Comparison of ENCODE assay signal across 1 cellular context in the genomic region with DNA sequence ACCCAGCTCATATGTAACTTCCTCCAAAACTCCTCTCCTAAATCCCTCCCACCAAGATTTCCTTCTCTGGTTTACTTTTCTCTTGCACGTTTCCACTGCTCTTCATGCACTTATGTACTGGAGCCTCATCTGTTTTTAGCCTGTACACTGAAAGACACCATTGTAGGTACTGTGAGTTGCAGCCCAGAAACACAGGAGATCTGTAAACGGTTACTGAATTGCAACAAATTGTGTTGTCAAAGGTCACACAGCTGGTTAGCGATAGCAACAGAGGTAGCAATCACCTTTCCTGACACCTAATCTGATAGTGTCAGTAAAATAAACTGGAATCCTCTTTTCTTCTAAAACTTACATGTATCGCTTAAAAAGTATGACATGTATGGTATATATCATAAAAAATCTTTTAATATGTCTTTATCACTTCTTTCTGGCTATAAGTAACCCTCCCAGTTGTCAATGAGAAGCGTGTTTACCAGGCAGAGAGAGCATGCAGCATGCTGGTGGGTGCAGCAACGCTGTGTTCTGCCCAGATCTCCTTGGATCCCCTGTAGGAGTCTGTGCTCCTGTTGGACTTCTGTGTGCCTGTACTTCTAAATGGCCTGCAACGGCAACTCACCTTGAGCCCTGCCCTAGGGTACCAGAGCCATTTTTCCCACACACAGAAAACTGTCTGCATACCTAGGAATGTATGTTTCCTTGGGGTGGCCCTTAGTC.
TF ChIP-seq lines count a peak whose summit lies in the region.

No MANE protein-coding gene starts in this region.

TF ChIP-seq in WTC11, 78 proteins besides CTCF, POLR2A, EP300 and RAD21 (continued from another document):
- TF ChIP-seq ATF3 (CRISPR knock-in tag; conservative IDR thresholded peaks at IDR 0.05), result no peak
- no peak for TF ChIP-seq FOXK1 (CRISPR knock-in tag; IDR thresholded peaks at IDR 0.05)
- TF ChIP-seq, protein P1, sequence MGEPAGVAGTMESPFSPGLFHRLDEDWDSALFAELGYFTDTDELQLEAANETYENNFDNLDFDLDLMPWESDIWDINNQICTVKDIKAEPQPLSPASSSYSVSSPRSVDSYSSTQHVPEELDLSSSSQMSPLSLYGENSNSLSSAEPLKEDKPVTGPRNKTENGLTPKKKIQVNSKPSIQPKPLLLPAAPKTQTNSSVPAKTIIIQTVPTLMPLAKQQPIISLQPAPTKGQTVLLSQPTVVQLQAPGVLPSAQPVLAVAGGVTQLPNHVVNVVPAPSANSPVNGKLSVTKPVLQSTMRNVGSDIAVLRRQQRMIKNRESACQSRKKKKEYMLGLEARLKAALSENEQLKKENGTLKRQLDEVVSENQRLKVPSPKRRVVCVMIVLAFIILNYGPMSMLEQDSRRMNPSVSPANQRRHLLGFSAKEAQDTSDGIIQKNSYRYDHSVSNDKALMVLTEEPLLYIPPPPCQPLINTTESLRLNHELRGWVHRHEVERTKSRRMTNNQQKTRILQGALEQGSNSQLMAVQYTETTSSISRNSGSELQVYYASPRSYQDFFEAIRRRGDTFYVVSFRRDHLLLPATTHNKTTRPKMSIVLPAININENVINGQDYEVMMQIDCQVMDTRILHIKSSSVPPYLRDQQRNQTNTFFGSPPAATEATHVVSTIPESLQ (CRISPR knock-in tag; IDR thresholded peaks at IDR 0.05), result no peak
- TF ChIP-seq, protein P2, sequence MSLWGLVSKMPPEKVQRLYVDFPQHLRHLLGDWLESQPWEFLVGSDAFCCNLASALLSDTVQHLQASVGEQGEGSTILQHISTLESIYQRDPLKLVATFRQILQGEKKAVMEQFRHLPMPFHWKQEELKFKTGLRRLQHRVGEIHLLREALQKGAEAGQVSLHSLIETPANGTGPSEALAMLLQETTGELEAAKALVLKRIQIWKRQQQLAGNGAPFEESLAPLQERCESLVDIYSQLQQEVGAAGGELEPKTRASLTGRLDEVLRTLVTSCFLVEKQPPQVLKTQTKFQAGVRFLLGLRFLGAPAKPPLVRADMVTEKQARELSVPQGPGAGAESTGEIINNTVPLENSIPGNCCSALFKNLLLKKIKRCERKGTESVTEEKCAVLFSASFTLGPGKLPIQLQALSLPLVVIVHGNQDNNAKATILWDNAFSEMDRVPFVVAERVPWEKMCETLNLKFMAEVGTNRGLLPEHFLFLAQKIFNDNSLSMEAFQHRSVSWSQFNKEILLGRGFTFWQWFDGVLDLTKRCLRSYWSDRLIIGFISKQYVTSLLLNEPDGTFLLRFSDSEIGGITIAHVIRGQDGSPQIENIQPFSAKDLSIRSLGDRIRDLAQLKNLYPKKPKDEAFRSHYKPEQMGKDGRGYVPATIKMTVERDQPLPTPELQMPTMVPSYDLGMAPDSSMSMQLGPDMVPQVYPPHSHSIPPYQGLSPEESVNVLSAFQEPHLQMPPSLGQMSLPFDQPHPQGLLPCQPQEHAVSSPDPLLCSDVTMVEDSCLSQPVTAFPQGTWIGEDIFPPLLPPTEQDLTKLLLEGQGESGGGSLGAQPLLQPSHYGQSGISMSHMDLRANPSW (CRISPR knock-in tag; conservative IDR thresholded peaks at IDR 0.05; ENCODE audit: low read depth), result no peak
- TF ChIP-seq E2F4 (CRISPR knock-in tag; IDR thresholded peaks at IDR 0.05; ENCODE audit: borderline replicate concordance, low read depth), result no peak
- TF ChIP-seq FOXP1 (CRISPR knock-in tag; IDR thresholded peaks at IDR 0.05; ENCODE audit: borderline replicate concordance), result no peak
- TF ChIP-seq, protein P3, sequence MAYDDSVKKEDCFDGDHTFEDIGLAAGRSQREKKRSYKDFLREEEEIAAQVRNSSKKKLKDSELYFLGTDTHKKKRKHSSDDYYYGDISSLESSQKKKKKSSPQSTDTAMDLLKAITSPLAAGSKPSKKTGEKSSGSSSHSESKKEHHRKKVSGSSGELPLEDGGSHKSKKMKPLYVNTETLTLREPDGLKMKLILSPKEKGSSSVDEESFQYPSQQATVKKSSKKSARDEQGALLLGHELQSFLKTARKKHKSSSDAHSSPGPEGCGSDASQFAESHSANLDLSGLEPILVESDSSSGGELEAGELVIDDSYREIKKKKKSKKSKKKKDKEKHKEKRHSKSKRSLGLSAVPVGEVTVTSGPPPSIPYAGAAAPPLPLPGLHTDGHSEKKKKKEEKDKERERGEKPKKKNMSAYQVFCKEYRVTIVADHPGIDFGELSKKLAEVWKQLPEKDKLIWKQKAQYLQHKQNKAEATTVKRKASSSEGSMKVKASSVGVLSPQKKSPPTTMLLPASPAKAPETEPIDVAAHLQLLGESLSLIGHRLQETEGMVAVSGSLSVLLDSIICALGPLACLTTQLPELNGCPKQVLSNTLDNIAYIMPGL (CRISPR knock-in tag; IDR thresholded peaks at IDR 0.05), result no peak
- TF ChIP-seq ZNF416 (CRISPR knock-in tag; IDR thresholded peaks at IDR 0.05), result no peak
